Comparison of ENCODE assay signal across 26 cellular contexts in the genomic region with DNA sequence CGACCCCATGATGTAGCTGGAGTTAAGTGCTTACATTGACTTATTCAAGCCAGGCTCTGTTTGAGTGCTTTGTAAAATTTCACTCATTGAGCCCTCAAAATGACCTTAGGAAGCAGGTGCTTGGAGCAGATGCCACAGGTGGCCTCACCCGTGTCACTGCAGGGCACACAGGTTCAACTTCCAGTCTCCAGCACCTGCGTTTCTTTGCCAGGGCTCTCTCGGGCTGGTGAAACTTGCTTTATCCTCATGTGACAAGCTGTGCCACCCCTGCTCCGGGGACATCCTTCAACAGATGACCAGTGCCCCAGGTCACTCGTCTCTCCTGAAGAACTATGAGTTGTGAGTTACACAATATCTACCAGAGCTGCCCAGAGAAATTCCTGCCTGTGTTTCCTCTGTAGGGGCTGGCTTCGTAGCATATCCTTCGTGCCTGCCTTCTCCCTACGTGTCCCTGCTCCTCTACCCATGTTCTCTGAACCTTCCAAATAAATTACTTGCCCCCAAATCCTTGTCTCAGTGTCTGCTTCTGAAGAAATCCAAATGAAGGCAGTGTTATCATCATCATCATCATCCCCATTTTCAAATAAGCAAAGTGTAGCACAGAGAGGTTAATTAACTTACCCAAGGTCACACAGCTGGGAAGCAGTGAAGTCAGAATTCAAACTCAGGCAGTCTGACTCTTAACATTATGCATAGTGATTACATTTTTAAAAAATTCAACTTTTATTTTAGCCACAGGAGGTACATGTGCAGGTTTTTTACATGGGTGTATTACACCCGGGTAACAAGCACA.
DNase-seq lines count a peak whose midpoint lies in the region; ATAC-seq and TF ChIP-seq lines count a peak whose summit lies in the region.
"Had no signal": no experiment of that assay in that cellular context is flagged by ENCODE, and none has a peak within 500 bp of the region (broad histone marks: within the 10 kb centered on the region; RNA-seq: fewer than 3 reads in every experiment).

No MANE protein-coding gene starts in this region.

- no peak overlapping the region for H3K4ac ChIP-seq in neuronal stem cell (ENCODE audit: low read length)

- TF ChIP-seq POLR2A in gastroesophageal sphincter (IDR thresholded peaks at IDR 0.05) = no peak

- no peak for TF ChIP-seq CTCF in gastroesophageal sphincter (IDR thresholded peaks at IDR 0.05)

- H2BK12ac ChIP-seq in neuronal stem cell (ENCODE audit: low read length) = no peak overlapping the region

- H3K27me3 ChIP-seq in gastroesophageal sphincter (no peaks in the 10 kb centered on the region), neuronal stem cell (ENCODE audit: control insufficient read depth in 3 of 3, insufficient read depth in 3 of 3, low read depth in 1 of 3, low read length in 3 of 3) (no peaks in the 10 kb centered on the region)
- H3K27me3 ChIP-seq: BE2C, SJCRH30 had no signal

- 82% methylated on average over 9 of the region's 10 CpGs; no CpG with 5 or more reads in 1 of the 2 donors for WGBS in gastroesophageal sphincter (ENCODE audit: low coverage in 1 of 2), 2 donors
- WGBS in neuronal stem cell (ENCODE audit: extremely low coverage in 2 of 2, insufficient read length in 2 of 2, insufficient replicate concordance in 1 of 2), 2 donors = no CpG with 5 or more reads among the region's 10 CpGs

- H3K4me2 ChIP-seq in neuronal stem cell (ENCODE audit: insufficient read depth, low read length, poor library complexity, severe bottlenecking) = no peak overlapping the region

- no peak overlapping the region for H2AFZ ChIP-seq in neuronal stem cell (ENCODE audit: low read length)

- no peak overlapping the region for H4K91ac ChIP-seq in neuronal stem cell (ENCODE audit: low read depth, low read length, poor library complexity)

- H2BK5ac ChIP-seq in neuronal stem cell (ENCODE audit: low read length) = no peak overlapping the region

- ATAC-seq in gastroesophageal sphincter = peak; percentile 31
- ATAC-seq: PC-3, Right ventricle myocardium inferior, SK-N-SH treated with all-trans-retinoic acid at 6 μM for 48 hours had no signal

- H3K27ac ChIP-seq in gastroesophageal sphincter (no peak overlapping the region), neuronal stem cell (replicated peaks; ENCODE audit: low read length) (no peak overlapping the region)
- H3K27ac ChIP-seq: 22Rv1, SJCRH30 had no signal

- peak in 2 of 3 experiments; percentile 36 to 74 for DNase-seq in NCI-H1417 (lab: John Stamatoyannopoulos, UW)
- no peak for DNase-seq in NCI-H1417 treated with DMSO at 0.1 percent for 48 hours (lab: John Stamatoyannopoulos, UW)
- peak; percentile 63 for DNase-seq in NCI-H510A (lab: John Stamatoyannopoulos, UW)
- no peak for DNase-seq in neuronal stem cell (ENCODE audit: low spot score)
- no peak for DNase-seq in HT-29 (ENCODE audit: low spot score)
- no peak for DNase-seq in activated CD4-positive, alpha-beta T cell treated with anti-CD3 and anti-CD28 coated beads, Interleukin-2, amount 50 U/mL, for 48 hours
- DNase-seq: ACHN; BE2C; Calu3; CD8-positive, alpha-beta memory T cell; DMS79 treated with DMSO at 0.1 percent for 48 hours; GF-D8; GOT3; HCEC 1CT; Karpas-422; NCI-H1092 treated with DMSO at 0.1 percent for 48 hours; NCI-H1694; NCI-H2029 treated with DMSO at 0.1 percent for 48 hours; NCI-H526; NK-92 treated with Interleukin-12 subunit alpha and Interleukin-12 subunit beta, amount 100 ng/mL, for 24 hours; PC-3; SJCRH30 had no signal

- H3K36me3 ChIP-seq in gastroesophageal sphincter (no peaks in the 10 kb centered on the region), neuronal stem cell (replicated peaks in 1 of 2; ENCODE audit: control insufficient read depth in 2 of 2, insufficient read depth in 2 of 2, low read length in 2 of 2) (no peaks in the 10 kb centered on the region)
- H3K36me3 ChIP-seq: BE2C, SJCRH30 had no signal

- no peak overlapping the region for H2BK15ac ChIP-seq in neuronal stem cell (ENCODE audit: low read length)

- H3K4me3 ChIP-seq in gastroesophageal sphincter (no peak overlapping the region), neuronal stem cell (ENCODE audit: low read length in 2 of 2) (no peak overlapping the region)
- H3K4me3 ChIP-seq: SJCRH30 had no signal

- H2AK5ac ChIP-seq in neuronal stem cell (ENCODE audit: low read depth, low read length) = no peak overlapping the region

- no peak overlapping the region for H3K9ac ChIP-seq in neuronal stem cell (ENCODE audit: low read depth, low read length, poor library complexity)

- H3K23ac ChIP-seq in neuronal stem cell (ENCODE audit: low read depth, low read length, poor library complexity) = no peak overlapping the region

- no peak overlapping the region for H4K8ac ChIP-seq in neuronal stem cell (ENCODE audit: low read depth, low read length)

- H3K79me1 ChIP-seq in neuronal stem cell (ENCODE audit: low read depth, low read length) = no peaks in the 10 kb centered on the region

- no peaks in the 10 kb centered on the region for H3K4me1 ChIP-seq in gastroesophageal sphincter
- no peaks in the 10 kb centered on the region for H3K4me1 ChIP-seq in neuronal stem cell (ENCODE audit: control insufficient read depth in 2 of 2, insufficient read depth in 1 of 2, low read depth in 1 of 2, low read length in 2 of 2)
- H3K4me1 ChIP-seq: BE2C, SJCRH30 had no signal

- no peak overlapping the region for H3K14ac ChIP-seq in neuronal stem cell (ENCODE audit: low read length)

- H3K18ac ChIP-seq in neuronal stem cell (ENCODE audit: low read length) = peak overlapping the region; percentile 40

- no peak overlapping the region for H2BK120ac ChIP-seq in neuronal stem cell (ENCODE audit: low read depth, low read length)

- TF ChIP-seq EP300 in gastroesophageal sphincter (IDR thresholded peaks at IDR 0.05) = no peak

- H3K9me3 ChIP-seq in gastroesophageal sphincter (no peaks in the 10 kb centered on the region), neuronal stem cell (replicated peaks in 1 of 2; ENCODE audit: control insufficient read depth in 2 of 2, insufficient read depth in 1 of 2, low read depth in 1 of 2, low read length in 2 of 2) (no peaks in the 10 kb centered on the region)
- H3K9me3 ChIP-seq: BE2C, SJCRH30 had no signal

Comparison
In these comparisons a context has a peak if more than half of its experiments do, and no peak if none do; other contexts are left out.
1. DNase-seq: peak in NCI-H1417 (2 of 3) and NCI-H510A (single experiment); none in NCI-H1417 treated with DMSO at 0.1 percent for 48 hours (single experiment), neuronal stem cell (single experiment), HT-29 (single experiment) and activated CD4-positive, alpha-beta T cell treated with anti-CD3 and anti-CD28 coated beads, Interleukin-2, amount 50 U/mL, for 48 hours (0 of 2).